25 cellular contexts compared by ENCODE assay signal in the genomic region with DNA sequence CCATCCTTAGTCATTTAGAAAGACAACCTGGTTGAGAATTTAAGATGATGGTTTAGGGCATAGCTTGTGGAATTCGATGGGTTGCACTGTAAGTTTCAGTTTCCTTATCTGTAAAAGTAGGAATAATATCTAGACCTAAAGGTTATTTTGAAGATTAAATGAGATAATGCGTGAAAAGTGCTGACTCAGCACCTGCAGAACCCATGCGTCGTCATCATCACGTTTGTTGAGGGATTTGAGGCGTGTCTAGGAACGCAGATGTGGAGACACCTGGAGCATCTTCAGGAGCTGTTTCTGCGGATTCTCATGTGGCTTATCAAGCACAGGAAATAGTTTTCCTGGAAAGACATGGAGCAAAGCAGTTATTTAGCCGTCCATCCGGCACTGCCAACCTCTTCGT.
A peak's percentile ranks its signal among the peaks of the same experiment; 100 is the strongest.
DNase-seq lines count a peak whose midpoint lies in the region; ATAC-seq, FAIRE-seq and TF ChIP-seq lines count a peak whose summit lies in the region.
"Had no signal": no experiment of that assay in that cellular context is flagged by ENCODE, and none has a peak within 500 bp of the region (broad histone marks: within the 10 kb centered on the region; RNA-seq: fewer than 3 reads in every experiment).

No MANE protein-coding gene starts in this region.

- H3K79me1 ChIP-seq in IMR-90 (ENCODE audit: low read depth in 1 of 2, low read length in 2 of 2): no peaks in the 10 kb centered on the region
- H3K79me1 ChIP-seq in H1 (ENCODE audit: low read depth, low read length): no peaks in the 10 kb centered on the region

- no peaks in the 10 kb centered on the region for H3K9me1 ChIP-seq in IMR-90 (ENCODE audit: insufficient read depth, low read length)

- no peak overlapping the region for H4K8ac ChIP-seq in IMR-90 (ENCODE audit: low read depth in 2 of 2, low read length in 2 of 2)
- no peak overlapping the region for H4K8ac ChIP-seq in H1 (ENCODE audit: extremely low read depth, insufficient read depth, low read length)

- H4K5ac ChIP-seq in IMR-90 (ENCODE audit: low read depth, low read length): no peak overlapping the region
- H4K5ac ChIP-seq in H1 (ENCODE audit: insufficient read length, low read depth, low read length): no peak overlapping the region

- H3K9me3 Mint-ChIP-seq in activated CD4-positive, alpha-beta T cell treated with anti-CD3 and anti-CD28 coated beads for 36 hours (ENCODE audit: low read depth): no peaks in the 10 kb centered on the region
- H3K9me3 Mint-ChIP-seq in activated T-cell treated with anti-CD3 and anti-CD28 coated beads, Interleukin-2, amount 50 U/mL, for 72 hours: peaks cover 0 to 5% of the 10 kb centered on the region in 2 donors
- H3K9me3 Mint-ChIP-seq in activated T-cell treated with anti-CD3 and anti-CD28 coated beads, Interleukin-2, amount 50 U/mL, for 24 hours: no peaks in the 10 kb centered on the region
- H3K9me3 Mint-ChIP-seq: CD14-positive monocyte; CD4-positive, alpha-beta T cell; CD8-positive, alpha-beta memory T cell had no signal

- H3K4ac ChIP-seq in IMR-90 (ENCODE audit: low read depth, low read length) (no peak overlapping the region), H1 (replicated peaks; ENCODE audit: insufficient read length, low read depth, low read length) (no peak overlapping the region)

- peak overlapping the region; percentile 30 for H3K27ac Mint-ChIP-seq in activated CD4-positive, alpha-beta T cell treated with anti-CD3 and anti-CD28 coated beads for 36 hours
- peak overlapping the region; percentile 55 for H3K27ac Mint-ChIP-seq in activated T-cell treated with anti-CD3 and anti-CD28 coated beads, Interleukin-2, amount 50 U/mL, for 72 hours
- no peak overlapping the region for H3K27ac Mint-ChIP-seq in activated T-cell treated with anti-CD3 and anti-CD28 coated beads, Interleukin-2, amount 50 U/mL, for 24 hours
- H3K27ac Mint-ChIP-seq: CD4-positive, alpha-beta T cell; CD8-positive, alpha-beta memory T cell had no signal

- H3K27ac ChIP-seq in IMR-90 (ENCODE audit: insufficient read depth, low read length) (no peak overlapping the region), H1 (ENCODE audit: low read depth, low read length) (no peak overlapping the region), smooth muscle cell (ENCODE audit: low read depth) (no peak overlapping the region), upper lobe of left lung (no peak overlapping the region)
- H3K27ac ChIP-seq: 22Rv1; BLaER1 treated with 17β-estradiol and CSF1 and Interleukin-3, amounts not matched to agents 10 nM and 100 nM had no signal

- H3K4me3 ChIP-seq in IMR-90 (ENCODE audit: insufficient read depth, low read depth, low read length) (no peak overlapping the region), H1 (ENCODE audit: extremely low read depth in 1 of 4, insufficient read depth in 2 of 4, low read depth in 3 of 4, low read length in 4 of 4) (no peak overlapping the region), smooth muscle cell (no peak overlapping the region), upper lobe of left lung (no peak overlapping the region)
- H3K4me3 ChIP-seq: BLaER1 treated with 17β-estradiol and CSF1 and Interleukin-3, amounts not matched to agents 10 nM and 100 nM had no signal

- TF ChIP-seq EP300 in H1 (IDR thresholded peaks at IDR 0.05; ENCODE audit: borderline replicate concordance in 1 of 2, low read depth in 2 of 2, low read length in 2 of 2) (no peak), upper lobe of left lung (IDR thresholded peaks at IDR 0.05) (no peak)

- no TSS peak for BruUV-seq in IMR-90 (replicated peaks; lab: Mats Ljungman, UMichigan)

- no peak overlapping the region for H2AK9ac ChIP-seq in IMR-90 (replicated peaks; ENCODE audit: low read depth, low read length, poor library complexity)

- no peak overlapping the region for H3K4me3 Mint-ChIP-seq in activated CD4-positive, alpha-beta T cell treated with anti-CD3 and anti-CD28 coated beads for 36 hours
- H3K4me3 Mint-ChIP-seq in activated T-cell treated with anti-CD3 and anti-CD28 coated beads, Interleukin-2, amount 50 U/mL, for 72 hours: no peak overlapping the region
- H3K4me3 Mint-ChIP-seq in activated T-cell treated with anti-CD3 and anti-CD28 coated beads, Interleukin-2, amount 50 U/mL, for 24 hours: no peak overlapping the region
- H3K4me3 Mint-ChIP-seq: CD14-positive monocyte; CD4-positive, alpha-beta T cell; CD8-positive, alpha-beta memory T cell had no signal

- H3K9ac ChIP-seq in IMR-90 (ENCODE audit: low read depth, low read length) (no peak overlapping the region), H1 (replicated peaks in 1 of 4; ENCODE audit: extremely low read depth in 1 of 4, low read depth in 3 of 4, low read length in 3 of 4) (no peak overlapping the region), smooth muscle cell (ENCODE audit: low read depth) (no peak overlapping the region)
- H3K9ac ChIP-seq: BLaER1 treated with 17β-estradiol and CSF1 and Interleukin-3, amounts not matched to agents 10 nM and 100 nM had no signal

- H3K14ac ChIP-seq in IMR-90 (replicated peaks; ENCODE audit: low read depth, low read length) (no peak overlapping the region), H1 (ENCODE audit: insufficient read length) (no peak overlapping the region)

- H2AFZ ChIP-seq in IMR-90 (replicated peaks; ENCODE audit: low read length, poor library complexity) (no peak overlapping the region), H1 (ENCODE audit: low read length) (no peak overlapping the region), smooth muscle cell (ENCODE audit: low read depth) (no peak overlapping the region)

- in situ Hi-C loops in IMR-90 (cut with MboI; ENCODE audit: low sequenced_read_pairs): no loop called here

- H3K18ac ChIP-seq in IMR-90 (ENCODE audit: low read depth, low read length) (no peak overlapping the region), H1 (ENCODE audit: extremely low read depth, low read length) (no peak overlapping the region)

- no peak for DNase-seq in activated CD4-positive, alpha-beta T cell treated with anti-CD3 and anti-CD28 coated beads for 36 hours
- DNase-seq in activated CD4-positive, alpha-beta T cell treated with anti-CD3 and anti-CD28 coated beads for 4 hours: no peak
- DNase-seq in activated T-cell treated with anti-CD3 and anti-CD28 coated beads, Interleukin-2, amount 50 U/mL, for 72 hours: no peak
- no peak for DNase-seq in activated T-cell treated with anti-CD3 and anti-CD28 coated beads, Interleukin-2, amount 50 U/mL, for 24 hours
- DNase-seq in IMR-90 (no peak), H1 (ENCODE audit: low read depth in 1 of 2, low spot score in 2 of 2) (no peak), smooth muscle cell (lab: John Stamatoyannopoulos, UW; ENCODE audit: unreplicated experiment) (no peak), upper lobe of left lung (no peak)
- DNase-seq: ACHN; AML-193; BE2C; CD4-positive, alpha-beta T cell; CD8-positive, alpha-beta memory T cell; DMS53; DMS79 treated with DMSO at 0.1 percent for 48 hours; GF-D8; GOT3; H7; HCEC 1CT had no signal

- no peak for FAIRE-seq in H1 (lab: Jason Lieb, UNC)
- FAIRE-seq: A204.1, GM12891, GM18507 had no signal

- H2BK120ac ChIP-seq in IMR-90 (ENCODE audit: low read depth, low read length): no peak overlapping the region
- H2BK120ac ChIP-seq in H1 (replicated peaks; ENCODE audit: low read depth, low read length): no peak overlapping the region

- H3K9me3 ChIP-seq in IMR-90 (ENCODE audit: control insufficient read depth, insufficient read depth, low read length): peaks cover 22% of the 10 kb centered on the region
- H3K9me3 ChIP-seq in H1 (ENCODE audit: insufficient read depth in 2 of 2, low read depth in 1 of 2, low read length in 1 of 2): no peaks in the 10 kb centered on the region
- H3K9me3 ChIP-seq in smooth muscle cell (replicated peaks; ENCODE audit: low read depth): no peaks in the 10 kb centered on the region
- no peaks in the 10 kb centered on the region for H3K9me3 ChIP-seq in upper lobe of left lung
- H3K9me3 ChIP-seq: BE2C; BLaER1 treated with 17β-estradiol and CSF1 and Interleukin-3, amounts not matched to agents 10 nM and 100 nM had no signal

- H3K23ac ChIP-seq in IMR-90 (ENCODE audit: low read depth, low read length): no peak overlapping the region
- no peak overlapping the region for H3K23ac ChIP-seq in H1 (ENCODE audit: insufficient read length)

- CTCF ChIA-PET in activated CD4-positive, alpha-beta T cell treated with anti-CD3 and anti-CD28 coated beads for 36 hours (lab: Charles Lee): interaction anchor here (0.9 kb wide), 1 partner anchor 10 kb away, joined by 3 read pairs; no protein-coding TSS in a partner anchor
- CTCF ChIA-PET in IMR-90 (lab: Yijun Ruan, JAX) (no interaction called here), H1 (lab: Charles Lee; ENCODE audit: partially characterized antibody) (interaction anchor here (0.6 to 1.3 kb wide), 2 partner anchors 105 to 538 kb away, joined by 4 to 6 read pairs; no protein-coding TSS in a partner anchor)

- H3K4me2 ChIP-seq in IMR-90 (ENCODE audit: low read depth, low read length): no peak overlapping the region
- no peak overlapping the region for H3K4me2 ChIP-seq in H1 (ENCODE audit: insufficient read depth in 1 of 2, low read depth in 2 of 2, low read length in 2 of 2)
- H3K4me2 ChIP-seq in smooth muscle cell: no peak overlapping the region
- H3K4me2 ChIP-seq: BLaER1 treated with 17β-estradiol and CSF1 and Interleukin-3, amounts not matched to agents 10 nM and 100 nM had no signal

- no peaks in the 10 kb centered on the region for H3K23me2 ChIP-seq in H1 (ENCODE audit: low read depth, low read length)

- H2BK5ac ChIP-seq in IMR-90 (ENCODE audit: low read depth, low read length, poor library complexity, severe bottlenecking) (no peak overlapping the region), H1 (ENCODE audit: low read depth, low read length) (no peak overlapping the region)

- H3K56ac ChIP-seq in IMR-90 (ENCODE audit: extremely low read depth, insufficient read depth, low read length) (no peak overlapping the region), H1 (replicated peaks; ENCODE audit: insufficient read length, low read depth, low read length) (no peak overlapping the region)

- H4K91ac ChIP-seq in IMR-90 (ENCODE audit: insufficient read depth, low read depth, low read length) (no peak overlapping the region), H1 (replicated peaks; ENCODE audit: insufficient read length, low read length) (no peak overlapping the region)

- peaks cover under 1% of the 10 kb centered on the region for H3F3A ChIP-seq in smooth muscle cell (ENCODE audit: low read depth)

- POLR2A ChIA-PET in activated CD4-positive, alpha-beta T cell treated with anti-CD3 and anti-CD28 coated beads for 36 hours (lab: Charles Lee): no interaction called here
- POLR2A ChIA-PET in IMR-90 (lab: Charles Lee; ENCODE audit: unreplicated experiment) (no interaction called here), H1 (lab: Charles Lee; ENCODE audit: partially characterized antibody) (interaction anchor here (1.3 kb wide), 1 partner anchor 11 kb away, joined by 4 read pairs; no protein-coding TSS in a partner anchor)

- dilution Hi-C loops in IMR-90 (cut with HindIII; ENCODE audit: low sequenced_read_pairs, unreplicated experiment): no loop called here

- no peaks in the 10 kb centered on the region for H3K27me3 Mint-ChIP-seq in activated CD4-positive, alpha-beta T cell treated with anti-CD3 and anti-CD28 coated beads for 36 hours
- H3K27me3 Mint-ChIP-seq in activated T-cell treated with anti-CD3 and anti-CD28 coated beads, Interleukin-2, amount 50 U/mL, for 72 hours (ENCODE audit: low read depth): peaks cover 27% of the 10 kb centered on the region
- peaks cover 5% of the 10 kb centered on the region for H3K27me3 Mint-ChIP-seq in activated T-cell treated with anti-CD3 and anti-CD28 coated beads, Interleukin-2, amount 50 U/mL, for 24 hours
- H3K27me3 Mint-ChIP-seq: CD4-positive, alpha-beta T cell had no signal

- TF ChIP-seq POLR2A in IMR-90 (IDR thresholded peaks at IDR 0.05; ENCODE audit: low read depth, low read length) (no peak), H1 (IDR thresholded peaks at IDR 0.05; ENCODE audit: control extremely low read depth in 1 of 2, low read depth in 2 of 2, low read length in 2 of 2) (no peak), upper lobe of left lung (IDR thresholded peaks at IDR 0.05) (no peak)

- no peaks in the 10 kb centered on the region for H4K20me1 ChIP-seq in IMR-90 (ENCODE audit: insufficient read depth, low read length)
- H4K20me1 ChIP-seq in H1 (replicated peaks in 1 of 2; ENCODE audit: control insufficient read depth in 1 of 2, insufficient read depth in 2 of 2, low read length in 2 of 2): no peaks in the 10 kb centered on the region
- no peaks in the 10 kb centered on the region for H4K20me1 ChIP-seq in smooth muscle cell (ENCODE audit: low read depth)
- H4K20me1 ChIP-seq: BLaER1 treated with 17β-estradiol and CSF1 and Interleukin-3, amounts not matched to agents 10 nM and 100 nM had no signal

- H3K79me2 ChIP-seq in H1 (ENCODE audit: control insufficient read depth in 1 of 2, insufficient read depth in 2 of 2, low read length in 2 of 2) (no peaks in the 10 kb centered on the region), smooth muscle cell (ENCODE audit: low read depth) (no peaks in the 10 kb centered on the region)

- H3K36me3 ChIP-seq in IMR-90 (ENCODE audit: control insufficient read depth, insufficient read depth, low read length) (no peaks in the 10 kb centered on the region), H1 (ENCODE audit: control insufficient read depth in 2 of 4, insufficient read depth in 4 of 4, low read length in 3 of 4) (no peaks in the 10 kb centered on the region), smooth muscle cell (ENCODE audit: low read depth) (no peaks in the 10 kb centered on the region), upper lobe of left lung (no peaks in the 10 kb centered on the region)
- H3K36me3 ChIP-seq: BE2C; BLaER1 treated with 17β-estradiol and CSF1 and Interleukin-3, amounts not matched to agents 10 nM and 100 nM had no signal

- no peak overlapping the region for H2BK12ac ChIP-seq in H1 (ENCODE audit: low read depth, low read length)

- H3K36me3 Mint-ChIP-seq in activated CD4-positive, alpha-beta T cell treated with anti-CD3 and anti-CD28 coated beads for 36 hours (ENCODE audit: low read depth): no peaks in the 10 kb centered on the region
- H3K36me3 Mint-ChIP-seq in activated T-cell treated with anti-CD3 and anti-CD28 coated beads, Interleukin-2, amount 50 U/mL, for 72 hours (ENCODE audit: insufficient read depth in 2 of 2): no peaks in the 10 kb centered on the region
- H3K36me3 Mint-ChIP-seq in activated T-cell treated with anti-CD3 and anti-CD28 coated beads, Interleukin-2, amount 50 U/mL, for 24 hours (ENCODE audit: low read depth): no peaks in the 10 kb centered on the region
- H3K36me3 Mint-ChIP-seq: CD14-positive monocyte; CD8-positive, alpha-beta memory T cell had no signal

- TF ChIP-seq CTCF in IMR-90 (conservative IDR thresholded peaks at IDR 0.05; ENCODE audit: low read depth, low read length): no peak
- TF ChIP-seq CTCF in H1 (IDR thresholded peaks at IDR 0.05; ENCODE audit: control extremely low read depth in 1 of 3, insufficient read depth in 1 of 3, low read depth in 1 of 3, low read length in 3 of 3): no peak
- TF ChIP-seq CTCF in smooth muscle cell (IDR thresholded peaks at IDR 0.05; ENCODE audit: borderline replicate concordance, insufficient read depth, poor library complexity, severe bottlenecking): no peak
- no peak for TF ChIP-seq CTCF in upper lobe of left lung (IDR thresholded peaks at IDR 0.05)

- peaks cover 19% of the 10 kb centered on the region for H3K4me1 Mint-ChIP-seq in activated CD4-positive, alpha-beta T cell treated with anti-CD3 and anti-CD28 coated beads for 36 hours
- peaks cover 35% of the 10 kb centered on the region for H3K4me1 Mint-ChIP-seq in activated T-cell treated with anti-CD3 and anti-CD28 coated beads, Interleukin-2, amount 50 U/mL, for 72 hours (ENCODE audit: low read depth)
- H3K4me1 Mint-ChIP-seq in activated T-cell treated with anti-CD3 and anti-CD28 coated beads, Interleukin-2, amount 50 U/mL, for 24 hours (ENCODE audit: low read depth): peaks cover 28% of the 10 kb centered on the region
- H3K4me1 Mint-ChIP-seq: CD14-positive monocyte; CD8-positive, alpha-beta memory T cell had no signal

- WGBS in IMR-90 (ENCODE audit: extremely low coverage in 2 of 2, insufficient read length in 1 of 2), 2 experiments: 67% methylated on average over 6 of the region's 11 CpGs; no CpG with 5 or more reads in 1 of the 2 experiments
- 94% methylated on average over 11 of the region's 11 CpGs; no CpG with 5 or more reads in 1 of the 2 experiments for WGBS in H1 (ENCODE audit: extremely low coverage in 1 of 2, insufficient coverage in 1 of 2, insufficient read length in 1 of 2, insufficient replicate concordance in 2 of 2, low coverage in 1 of 2, low lambda C conversion rate in 2 of 2, missing lambda C conversion rate in 1 of 2), 2 experiments
- WGBS in smooth muscle cell (ENCODE audit: low lambda C conversion rate): 94% methylated on average over 11 of the region's 11 CpGs
- WGBS in upper lobe of left lung, 2 donors: 86 to 92% methylated on average over 11 of the region's 11 CpGs

- H3K4me1 ChIP-seq in IMR-90 (ENCODE audit: control insufficient read depth, insufficient read depth, low read length) (no peaks in the 10 kb centered on the region), H1 (replicated peaks in 1 of 4; ENCODE audit: control insufficient read depth in 3 of 4, insufficient read depth in 4 of 4, low read length in 3 of 4) (peaks cover 0 to 6% (median 1%) of the 10 kb centered on the region in 4 experiments; a peak in 3 of 7 replicates), smooth muscle cell (ENCODE audit: low read depth) (no peaks in the 10 kb centered on the region), upper lobe of left lung (peaks cover 0 to 5% (median 1%) of the 10 kb centered on the region in 4 donors)
- H3K4me1 ChIP-seq: BE2C had no signal

- intact Hi-C loops in activated CD4-positive, alpha-beta T cell treated with anti-CD3 and anti-CD28 coated beads for 36 hours (cut with DNase I, micrococcal nuclease): no loop called here
- intact Hi-C loops in IMR-90 (cut with micrococcal nuclease): no loop called here

- TF ChIP-seq RAD21 in IMR-90 (IDR thresholded peaks at IDR 0.05; ENCODE audit: low read length) (no peak), H1 (IDR thresholded peaks at IDR 0.05 in 1 of 2, conservative IDR thresholded peaks at IDR 0.05 in 1 of 2; ENCODE audit: low read depth in 2 of 2, low read length in 2 of 2) (no peak)

- H2BK15ac ChIP-seq in IMR-90 (ENCODE audit: low read depth, low read length) (no peak overlapping the region), H1 (ENCODE audit: low read length) (no peak overlapping the region)

- no peak for ATAC-seq in activated CD4-positive, alpha-beta T cell treated with anti-CD3 and anti-CD28 coated beads for 36 hours
- ATAC-seq in activated T-cell treated with anti-CD3 and anti-CD28 coated beads, Interleukin-2, amount 50 U/mL, for 72 hours (replicated peaks in 1 of 2): no peak
- ATAC-seq in IMR-90 (ENCODE audit: low read depth): no peak
- no peak for ATAC-seq in upper lobe of left lung (ENCODE audit: low FRiP score in 2 of 2)

- H2BK20ac ChIP-seq in IMR-90 (ENCODE audit: low read depth, low read length) (no peak overlapping the region), H1 (ENCODE audit: low read length) (no peak overlapping the region)

- H3K27me3 ChIP-seq in IMR-90 (ENCODE audit: control insufficient read depth, insufficient read depth, low read length): no peaks in the 10 kb centered on the region
- no peaks in the 10 kb centered on the region for H3K27me3 ChIP-seq in H1 (replicated peaks in 1 of 4; ENCODE audit: control insufficient read depth in 3 of 4, extremely low read depth in 1 of 4, insufficient read depth in 3 of 4, low read length in 3 of 4)
- peaks cover 49% of the 10 kb centered on the region for H3K27me3 ChIP-seq in smooth muscle cell (ENCODE audit: low read depth)
- no peaks in the 10 kb centered on the region for H3K27me3 ChIP-seq in upper lobe of left lung
- H3K27me3 ChIP-seq: BE2C; BLaER1 treated with 17β-estradiol and CSF1 and Interleukin-3, amounts not matched to agents 10 nM and 100 nM had no signal

- H2AK5ac ChIP-seq in IMR-90 (ENCODE audit: low read depth, low read length) (no peak overlapping the region), H1 (ENCODE audit: low read depth, low read length) (no peak overlapping the region)
